In the genomic region with DNA sequence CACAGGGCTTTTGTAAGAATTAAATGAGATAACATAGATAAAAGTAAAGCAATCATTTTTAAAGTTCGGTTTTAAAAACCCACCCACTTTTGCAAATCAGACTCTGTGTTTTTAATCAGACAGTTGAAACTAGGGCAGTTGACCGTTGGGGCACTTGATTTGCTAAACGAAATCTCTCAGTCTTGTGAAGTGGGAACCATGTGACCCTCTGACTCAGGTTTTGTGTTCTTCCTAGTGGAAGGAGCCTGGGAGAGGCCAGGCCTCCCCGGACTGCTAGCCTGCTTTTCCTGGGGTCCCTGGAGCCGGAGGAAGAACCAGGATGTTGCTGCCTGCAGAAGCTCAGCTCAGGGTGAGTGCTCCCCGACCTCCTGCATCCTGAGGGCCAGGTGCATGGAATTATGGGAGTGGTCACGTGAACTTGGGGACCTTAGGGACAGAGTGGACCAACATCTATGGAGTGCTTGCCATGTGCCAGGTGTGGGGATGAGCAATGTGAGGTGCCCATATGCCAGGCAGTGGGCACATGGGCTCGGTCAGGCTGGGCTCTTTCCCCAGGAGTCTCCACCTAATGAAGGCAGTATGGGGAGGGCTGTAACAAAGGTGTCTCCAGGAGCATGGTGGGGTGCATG, we compare ENCODE assay signal across 26 cellular contexts. TPM values are rescaled to one million over a fixed set of nuclear protein-coding genes. Genes with fewer than 3 reads are reported as not detected.
"Had no signal": no experiment of that assay in that cellular context is flagged by ENCODE, and none has a peak within 500 bp of the region (broad histone marks: within the 10 kb centered on the region; RNA-seq: fewer than 3 reads in every experiment).

No MANE protein-coding gene starts in this region.

- H3K4me1 ChIP-seq: adrenal gland had no signal

- H3K4me3 ChIP-seq: adrenal gland, cardiac muscle cell, coronary artery, esophagus squamous epithelium, right atrium auricular region, skin epidermis, upper lobe of left lung had no signal

- H3K4me3 Mint-ChIP-seq: activated CD4-positive, alpha-beta memory T cell treated with anti-CD3 and anti-CD28 coated beads, Interleukin-2, amount 10 ng/mL, durations not matched to agents 7 days and 5 days; activated T-cell treated with anti-CD3 and anti-CD28 coated beads, Interleukin-2, amount 50 U/mL, for 4 hours; natural killer cell treated with Interleukin-12 subunit alpha and Interleukin-12 subunit beta and Interleukin-15 and Interleukin-18, amount 100 ng/mL, for 72 hours; stimulated activated naive B cell treated with anti-CD40 and anti-IgM and Interleukin-4, amounts not matched to agents 10 μg/mL and 1 μg/mL and 100 μg/mL, for 72 hours; T-cell had no signal

- H3K27ac ChIP-seq: adrenal gland, cardiac muscle cell, coronary artery, esophagus squamous epithelium, right atrium auricular region, skin epidermis, upper lobe of left lung, VCaP had no signal

- ATAC-seq: activated T-cell treated with anti-CD3 and anti-CD28 coated beads, Interleukin-2, amount 50 U/mL, for 4 hours; left ventricle myocardium superior; natural killer cell treated with Interleukin-12 subunit alpha and Interleukin-12 subunit beta and Interleukin-15 and Interleukin-18, amount 100 ng/mL, for 72 hours; stimulated activated naive B cell treated with anti-CD40 and anti-IgM and Interleukin-4, amounts not matched to agents 10 μg/mL and 1 μg/mL and 100 μg/mL, for 72 hours; T-cell had no signal

- H3K9me3 ChIP-seq: adrenal gland, esophagus squamous epithelium, right atrium auricular region, upper lobe of left lung had no signal

- H3K27ac Mint-ChIP-seq: activated CD4-positive, alpha-beta memory T cell treated with anti-CD3 and anti-CD28 coated beads, Interleukin-2, amount 10 ng/mL, durations not matched to agents 7 days and 5 days; natural killer cell treated with Interleukin-12 subunit alpha and Interleukin-12 subunit beta and Interleukin-15 and Interleukin-18, amount 100 ng/mL, for 72 hours; progenitor cell of endocrine pancreas; stimulated activated naive B cell treated with anti-CD40 and anti-IgM and Interleukin-4, amounts not matched to agents 10 μg/mL and 1 μg/mL and 100 μg/mL, for 72 hours; T-cell had no signal

- DNase-seq: activated CD4-positive, alpha-beta memory T cell treated with anti-CD3 and anti-CD28 coated beads, Interleukin-2, amount 10 ng/mL, durations not matched to agents 7 days and 5 days; activated effector memory CD4-positive, alpha-beta T cell treated with Interleukin-2 at 50 U/mL for 16 hours; activated naive CD4-positive, alpha-beta T cell treated with anti-CD3 and anti-CD28 coated beads, Interleukin-2, amount 50 U/mL, for 16 hours; activated T-cell treated with anti-CD3 and anti-CD28 coated beads, Interleukin-2, amount 50 U/mL, for 4 hours; adrenal gland; effector CD4-positive, alpha-beta T cell; esophagus squamous epithelium; hippocampal formation; kidney; left ventricle myocardium superior; mesendoderm; occipital lobe; stimulated activated CD4-positive, alpha-beta T cell treated with anti-CD3 and anti-CD28 coated beads, Interleukin-15, amount 100 ng/mL, for 24 hours; stimulated activated CD4-positive, alpha-beta T cell treated with anti-CD3 and anti-CD28 coated beads, Interleukin-4, amount 100 ng/mL, for 1 hour; stimulated activated naive B cell treated with anti-CD40 and anti-IgM and Interleukin-4, amounts not matched to agents 10 μg/mL and 1 μg/mL and 100 μg/mL, for 72 hours; T-cell; T-helper 9 cell; upper lobe of left lung had no signal

- H3K9me3 Mint-ChIP-seq: activated CD4-positive, alpha-beta memory T cell treated with anti-CD3 and anti-CD28 coated beads, Interleukin-2, amount 10 ng/mL, durations not matched to agents 7 days and 5 days; activated T-cell treated with anti-CD3 and anti-CD28 coated beads, Interleukin-2, amount 50 U/mL, for 4 hours; natural killer cell treated with Interleukin-12 subunit alpha and Interleukin-12 subunit beta and Interleukin-15 and Interleukin-18, amount 100 ng/mL, for 72 hours; stimulated activated naive B cell treated with anti-CD40 and anti-IgM and Interleukin-4, amounts not matched to agents 10 μg/mL and 1 μg/mL and 100 μg/mL, for 72 hours; T-cell had no signal

- H3K36me3 Mint-ChIP-seq: natural killer cell treated with Interleukin-12 subunit alpha and Interleukin-12 subunit beta and Interleukin-15 and Interleukin-18, amount 100 ng/mL, for 72 hours; stimulated activated naive B cell treated with anti-CD40 and anti-IgM and Interleukin-4, amounts not matched to agents 10 μg/mL and 1 μg/mL and 100 μg/mL, for 72 hours; T-cell had no signal

- H3K36me3 ChIP-seq: adrenal gland, cardiac muscle cell, esophagus squamous epithelium, right atrium auricular region, upper lobe of left lung had no signal

RNA-seq across cellular contexts. Expression of a gene that starts 3.9 kb away (rescaled TPM):
- total RNA-seq: fibroblast of villous mesenchyme had no signal

RNA-seq across cellular contexts. Expression of a gene that starts 45.3 kb away (rescaled TPM):
- total RNA-seq: activated T-cell treated with anti-CD3 and anti-CD28 coated beads, Interleukin-2, amount 50 U/mL, for 4 hours; adrenal gland; cardiac muscle cell; esophagus squamous epithelium; fibroblast of villous mesenchyme; kidney; left ventricle myocardium superior; occipital lobe; progenitor cell of endocrine pancreas; right atrium auricular region; T-cell; upper lobe of left lung had no signal
